16 cellular contexts compared by ENCODE assay signal in the genomic region with DNA sequence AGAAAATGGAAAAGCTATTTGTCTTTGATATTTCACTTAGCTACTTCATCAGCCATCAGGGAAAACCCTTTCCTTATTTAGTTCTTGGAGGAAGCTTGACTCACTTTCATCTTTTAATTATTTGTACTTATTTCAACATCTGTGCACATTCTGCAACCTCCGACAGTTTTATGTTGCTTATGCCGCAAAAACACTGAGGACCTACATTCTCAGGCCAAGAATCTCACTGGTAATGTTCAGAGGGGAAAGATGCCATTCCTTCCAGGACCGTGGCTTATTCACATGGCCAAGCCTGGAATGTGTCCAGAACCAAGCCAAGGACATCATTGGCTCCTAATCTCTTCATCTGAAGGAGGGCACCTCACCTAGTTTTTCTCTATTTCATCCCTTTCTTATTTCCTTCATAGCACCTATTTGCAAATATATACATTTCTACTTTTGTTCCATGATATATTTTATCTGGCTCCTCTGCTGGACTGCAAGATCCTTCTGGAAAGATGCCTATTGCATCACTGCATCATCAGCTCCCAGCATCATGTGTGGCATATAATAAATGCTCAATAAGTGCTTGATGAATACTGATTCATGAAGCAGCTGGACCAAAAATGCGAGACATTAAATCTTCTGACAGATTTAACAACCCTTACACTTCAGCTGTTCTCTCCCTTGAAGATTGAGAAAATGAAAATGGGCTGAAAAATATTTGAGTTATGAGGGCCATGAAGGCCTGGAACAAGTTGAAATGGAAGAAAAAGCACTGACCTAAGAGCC.
DNase-seq lines count a peak whose midpoint lies in the region; ATAC-seq and TF ChIP-seq lines count a peak whose summit lies in the region.
"Had no signal": no experiment of that assay in that cellular context is flagged by ENCODE, and none has a peak within 500 bp of the region (broad histone marks: within the 10 kb centered on the region; RNA-seq: fewer than 3 reads in every experiment).

No MANE protein-coding gene starts in this region.

- no peak overlapping the region for H3K4me2 ChIP-seq in hepatocyte

- no peak overlapping the region for H3K27ac ChIP-seq in adrenal gland
- H3K27ac ChIP-seq in gastrocnemius medialis, result peak overlapping the region in 1 of 4 donors; percentile 37
- no peak overlapping the region for H3K27ac ChIP-seq in hepatocyte
- H3K27ac ChIP-seq: cardiac muscle cell, HL-60 had no signal

- no peak overlapping the region for H2AFZ ChIP-seq in hepatocyte

- TF ChIP-seq POLR2A in adrenal gland (IDR thresholded peaks at IDR 0.05) (no peak), gastrocnemius medialis (IDR thresholded peaks at IDR 0.05) (no peak)

- peak; percentile 82 for DNase-seq in AG20443 (ENCODE audit: low spot score)
- DNase-seq in adrenal gland, result peak in 4 of 7 donors; percentile 26 to 39 (median 36)
- DNase-seq in fibroblast of the aortic adventitia (ENCODE audit: low read depth), result peak; percentile 23
- no peak for DNase-seq in gastrocnemius medialis
- no peak for DNase-seq in hepatocyte (ENCODE audit: low spot score)
- no peak for DNase-seq in HPDE6-E6E7 (ENCODE audit: extremely low spot score)
- no peak for DNase-seq in NCI-H2227 (lab: John Stamatoyannopoulos, UW; ENCODE audit: unreplicated experiment)
- no peak for DNase-seq in Kasumi-1 (lab: John Stamatoyannopoulos, UW)
- DNase-seq: activated naive CD4-positive, alpha-beta T cell; C1 segment of cervical spinal cord; effector memory CD8-positive, alpha-beta T cell; kidney; NCI-H2171; stimulated activated naive CD8-positive, alpha-beta T cell treated with anti-CD3 and anti-CD28 coated beads, Interleukin-15, amount 100 ng/mL, for 72 hours had no signal

- TF ChIP-seq CTCF in adrenal gland (IDR thresholded peaks at IDR 0.05) (no peak), fibroblast of the aortic adventitia (IDR thresholded peaks at IDR 0.05; ENCODE audit: insufficient read depth, low read length) (no peak), gastrocnemius medialis (IDR thresholded peaks at IDR 0.05 in 4 of 5, conservative IDR thresholded peaks at IDR 0.05 in 1 of 5) (no peak), hepatocyte (IDR thresholded peaks at IDR 0.05; ENCODE audit: poor library complexity) (no peak)

- no peaks in the 10 kb centered on the region for H3K27me3 ChIP-seq in adrenal gland
- no peaks in the 10 kb centered on the region for H3K27me3 ChIP-seq in gastrocnemius medialis
- no peaks in the 10 kb centered on the region for H3K27me3 ChIP-seq in hepatocyte
- H3K27me3 ChIP-seq: cardiac muscle cell had no signal

- intact Hi-C loops in adrenal gland (cut with DNase I), result no loop called here
- intact Hi-C loops in gastrocnemius medialis (cut with DNase I; ENCODE audit: low total_unique reads), result no loop called here

- H3K9me3 ChIP-seq in adrenal gland (replicated peaks in 1 of 3) (no peaks in the 10 kb centered on the region), gastrocnemius medialis (no peaks in the 10 kb centered on the region), hepatocyte (ENCODE audit: low read depth) (no peaks in the 10 kb centered on the region)

- peak; percentile 43 to 53 for ATAC-seq in gastrocnemius medialis
- ATAC-seq: effector memory CD8-positive, alpha-beta T cell; stimulated activated naive CD8-positive, alpha-beta T cell treated with anti-CD3 and anti-CD28 coated beads, Interleukin-15, amount 100 ng/mL, for 72 hours had no signal

- H4K20me1 ChIP-seq in hepatocyte (ENCODE audit: insufficient read depth, poor library complexity, severe bottlenecking), result no peaks in the 10 kb centered on the region

- in situ Hi-C loops in gastrocnemius medialis (cut with MboI; ENCODE audit: low sequenced_read_pairs in 4 of 4), result loop anchor here in 1 of 4 donors (25.0 kb wide), 1 partner anchor 938 kb away; a partner anchor contains a TSS

- H3K9me2 ChIP-seq in hepatocyte (replicated peaks; ENCODE audit: insufficient read depth), result no peaks in the 10 kb centered on the region

- H3K79me2 ChIP-seq in hepatocyte, result no peaks in the 10 kb centered on the region

- H3K4me3 ChIP-seq in adrenal gland, result no peak overlapping the region
- no peak overlapping the region for H3K4me3 ChIP-seq in fibroblast of the aortic adventitia (ENCODE audit: low read depth, low read length)
- H3K4me3 ChIP-seq in gastrocnemius medialis, result no peak overlapping the region
- H3K4me3 ChIP-seq in hepatocyte, result no peak overlapping the region
- H3K4me3 ChIP-seq: cardiac muscle cell had no signal

- H3K4me1 ChIP-seq in adrenal gland (replicated peaks in 1 of 2) (peaks cover 0 to 21% of the 10 kb centered on the region in 2 donors), gastrocnemius medialis (peaks cover 20 to 33% of the 10 kb centered on the region in 2 donors), hepatocyte (ENCODE audit: insufficient read depth) (peaks cover 16% of the 10 kb centered on the region)

- WGBS in adrenal gland, 4 donors, result 48 to 60% (median 57%) methylated on average over 4 of the region's 4 CpGs
- 46% methylated on average over 4 of the region's 4 CpGs for WGBS in hepatocyte (ENCODE audit: low lambda C conversion rate, missing lambda C conversion rate)

- H3K36me3 ChIP-seq in adrenal gland (replicated peaks in 1 of 2) (no peaks in the 10 kb centered on the region), gastrocnemius medialis (no peaks in the 10 kb centered on the region), hepatocyte (replicated peaks; ENCODE audit: insufficient read depth, low read depth) (no peaks in the 10 kb centered on the region)
- H3K36me3 ChIP-seq: cardiac muscle cell had no signal

Comparison
In these comparisons a context has a peak if more than half of its experiments do, and no peak if none do; other contexts are left out.
1. DNase-seq: peak in AG20443 (single experiment), adrenal gland (4 of 7) and fibroblast of the aortic adventitia (single experiment); none in gastrocnemius medialis (0 of 2), hepatocyte (single experiment), HPDE6-E6E7 (single experiment), NCI-H2227 (single experiment) and Kasumi-1 (0 of 2).